27 cellular contexts compared by ENCODE assay signal in genomic region chr10:1966698-1967097, GRCh38.
"Had no signal": no experiment of that assay in that cellular context is flagged by ENCODE, and none has a peak within 500 bp of the region (broad histone marks: within the 10 kb centered on the region; RNA-seq: fewer than 3 reads in every experiment).

No MANE protein-coding gene starts in this region.

- H3K27ac Mint-ChIP-seq: activated naive CD4-positive, alpha-beta T cell treated with anti-CD3 and anti-CD28 coated beads for 36 hours; activated naive CD8-positive, alpha-beta T cell; activated T-helper 17 cell treated with anti-CD3 and anti-CD28 coated beads, Interleukin-2, amount 50 U/mL, for 72 hours; WTC11 had no signal

- ATAC-seq: activated T-cell treated with anti-CD3 and anti-CD28 coated beads, Interleukin-2, amount 50 U/mL, for 4 hours; activated T-helper 17 cell treated with anti-CD3 and anti-CD28 coated beads, Interleukin-2, amount 50 U/mL, for 72 hours; SK-N-SH treated with all-trans-retinoic acid at 6 μM for 48 hours; WTC11 had no signal

- H3K4me3 Mint-ChIP-seq: activated naive CD4-positive, alpha-beta T cell treated with anti-CD3 and anti-CD28 coated beads for 36 hours; activated naive CD8-positive, alpha-beta T cell; activated T-cell treated with anti-CD3 and anti-CD28 coated beads, Interleukin-2, amount 50 U/mL, for 4 hours; activated T-helper 17 cell treated with anti-CD3 and anti-CD28 coated beads, Interleukin-2, amount 50 U/mL, for 72 hours; brain; central memory CD8-positive, alpha-beta T cell; WTC11 had no signal

- H3K4me1 Mint-ChIP-seq: activated T-helper 17 cell treated with anti-CD3 and anti-CD28 coated beads, Interleukin-2, amount 50 U/mL, for 72 hours; central memory CD8-positive, alpha-beta T cell had no signal

- H3K27me3 ChIP-seq: MG63, Peyer's patch, SJSA1 had no signal

- H3K9me3 Mint-ChIP-seq: activated naive CD4-positive, alpha-beta T cell treated with anti-CD3 and anti-CD28 coated beads for 36 hours; activated T-cell treated with anti-CD3 and anti-CD28 coated beads, Interleukin-2, amount 50 U/mL, for 4 hours; activated T-helper 17 cell treated with anti-CD3 and anti-CD28 coated beads, Interleukin-2, amount 50 U/mL, for 72 hours; central memory CD8-positive, alpha-beta T cell had no signal

- H3K36me3 ChIP-seq: MG63, Peyer's patch, SJSA1 had no signal

- H3K27me3 Mint-ChIP-seq: activated naive CD8-positive, alpha-beta T cell; central memory CD8-positive, alpha-beta T cell had no signal

- H3K9me3 ChIP-seq: MG63, Peyer's patch, SJSA1 had no signal

- DNase-seq: activated CD4-positive, alpha-beta T cell treated with anti-CD3 and anti-CD28 coated beads for 48 hours; activated CD4-positive, alpha-beta T cell treated with anti-CD3 and anti-CD28 coated beads, Interleukin-2, amount 50 U/mL, for 4 hours; activated CD4-positive, CD25-positive, alpha-beta regulatory T cell treated with anti-CD3 and anti-CD28 coated beads, Interleukin-2, amount 50 U/mL, for 72 hours; activated gamma-delta T cell; activated naive CD4-positive, alpha-beta T cell treated with anti-CD3 and anti-CD28 coated beads for 36 hours; activated T-cell treated with anti-CD3 and anti-CD28 coated beads, Interleukin-2, amount 50 U/mL, for 4 hours; amygdala; MG63; MV-4-11; NCI-H1092 treated with DMSO at 0.1 percent for 48 hours; NCI-H1417 treated with DMSO at 0.1 percent for 48 hours; NCI-H1694; NCI-H2081; NCI-H2171 treated with DMSO at 0.1 percent for 48 hours; NCI-H226; NCI-H526; Peyer's patch; SHP77; SW 1271 had no signal

- H3K4me1 ChIP-seq: Peyer's patch, SJSA1 had no signal

- H3K36me3 Mint-ChIP-seq: activated naive CD8-positive, alpha-beta T cell; brain; WTC11 had no signal

- H3K27ac ChIP-seq: KMS-11, Peyer's patch, SJSA1 had no signal

- H3K4me3 ChIP-seq: MG63, Peyer's patch, SJSA1 had no signal
